16 cellular contexts compared by ENCODE assay signal in the genomic region with DNA sequence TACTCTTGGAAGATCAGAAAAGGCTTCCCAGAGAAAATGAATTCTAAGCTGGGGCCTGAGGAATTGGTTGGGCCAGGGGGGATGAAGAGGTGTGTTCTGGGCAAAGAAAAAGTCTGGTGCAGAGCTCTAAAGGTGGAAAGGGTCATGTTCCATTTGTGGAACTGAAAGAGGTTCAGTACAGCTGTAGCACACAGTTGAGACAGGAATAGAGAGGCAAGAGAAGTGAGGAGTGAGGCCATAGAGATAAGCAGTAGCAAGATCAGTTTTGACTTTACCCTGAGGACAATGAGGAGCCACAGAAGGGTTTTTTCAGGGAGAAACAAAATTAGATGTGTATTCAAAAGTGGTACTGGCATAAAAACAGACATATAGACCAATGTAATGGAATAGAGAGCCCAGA. TPM values are rescaled to one million over a fixed set of nuclear protein-coding genes. Genes with fewer than 3 reads are reported as not detected.
DNase-seq lines count a peak whose midpoint lies in the region; ATAC-seq and TF ChIP-seq lines count a peak whose summit lies in the region.
"Had no signal": no experiment of that assay in that cellular context is flagged by ENCODE, and none has a peak within 500 bp of the region (broad histone marks: within the 10 kb centered on the region; RNA-seq: fewer than 3 reads in every experiment).

No MANE protein-coding gene starts in this region.

- TF ChIP-seq CTCF in natural killer cell (IDR thresholded peaks at IDR 0.05): no peak
- TF ChIP-seq CTCF in CD8-positive, alpha-beta T cell (IDR thresholded peaks at IDR 0.05): no peak

- CTCF ChIA-PET in CD8-positive, alpha-beta T cell (lab: Charles Lee): interaction anchor here (1.3 to 1.7 kb wide), 2 partner anchors 11 to 122 kb away, joined by 4 to 5 read pairs; no protein-coding TSS in a partner anchor

- intact Hi-C loops in natural killer cell (cut with micrococcal nuclease): no loop called here
- intact Hi-C loops in CD8-positive, alpha-beta T cell (cut with DNase I, micrococcal nuclease): no loop called here

- ATAC-seq in GM18498 (IDR thresholded peaks at IDR 0.05; ENCODE audit: unreplicated experiment): peak; percentile 67
- ATAC-seq in GM19397 (IDR thresholded peaks at IDR 0.05; ENCODE audit: unreplicated experiment): peak; percentile 68
- peak; percentile 54 for ATAC-seq in HG02642 (IDR thresholded peaks at IDR 0.05; ENCODE audit: poor library complexity, unreplicated experiment)
- peak; percentile 54 for ATAC-seq in HG03565 (IDR thresholded peaks at IDR 0.05; ENCODE audit: unreplicated experiment)
- no peak for ATAC-seq in natural killer cell
- no peak for ATAC-seq in CD8-positive, alpha-beta T cell
- ATAC-seq: naive thymus-derived CD8-positive, alpha-beta T cell had no signal

- H3K4me1 ChIP-seq in CD8-positive, alpha-beta T cell (ENCODE audit: insufficient read depth, low read length): no peaks in the 10 kb centered on the region
- H3K4me1 ChIP-seq: left ventricle myocardium inferior had no signal

- no peaks in the 10 kb centered on the region for H3K36me3 ChIP-seq in CD8-positive, alpha-beta T cell (ENCODE audit: insufficient read depth, low read length)
- H3K36me3 ChIP-seq: left ventricle myocardium inferior, WERI-Rb-1 had no signal

- no peaks in the 10 kb centered on the region for H3K36me3 Mint-ChIP-seq in natural killer cell
- no peaks in the 10 kb centered on the region for H3K36me3 Mint-ChIP-seq in CD8-positive, alpha-beta T cell
- H3K36me3 Mint-ChIP-seq: naive thymus-derived CD8-positive, alpha-beta T cell had no signal

- POLR2A ChIA-PET in CD8-positive, alpha-beta T cell (lab: Charles Lee): interaction anchor here (0.6 kb wide), 1 partner anchor 324 kb away, joined by 3 read pairs; no protein-coding TSS in a partner anchor

- H3K27me3 Mint-ChIP-seq in natural killer cell (ENCODE audit: low read depth in 2 of 2): no peaks in the 10 kb centered on the region
- H3K27me3 Mint-ChIP-seq in CD8-positive, alpha-beta T cell (ENCODE audit: low read depth): no peaks in the 10 kb centered on the region
- H3K27me3 Mint-ChIP-seq: naive thymus-derived CD8-positive, alpha-beta T cell had no signal

- H3K27ac Mint-ChIP-seq in natural killer cell: no peak overlapping the region
- no peak overlapping the region for H3K27ac Mint-ChIP-seq in CD8-positive, alpha-beta T cell

- DNase-seq in HCEC 1CT (no peak), natural killer cell (no peak), ureter (ENCODE audit: low spot score) (no peak)
- DNase-seq in CD8-positive, alpha-beta T cell: no peak
- DNase-seq: activated CD8-positive, alpha-beta memory T cell treated with anti-CD3 and anti-CD28 coated beads for 24 hours; activated effector memory CD4-positive, alpha-beta T cell treated with Interleukin-2 at 50 U/mL for 16 hours; DMS153; dorsolateral prefrontal cortex; left ventricle myocardium inferior; naive thymus-derived CD8-positive, alpha-beta T cell; NCI-H2029 treated with DMSO at 0.1 percent for 48 hours; WERI-Rb-1 had no signal

- H3K27ac ChIP-seq in CD8-positive, alpha-beta T cell (ENCODE audit: low read depth, low read length): no peak overlapping the region
- H3K27ac ChIP-seq: dorsolateral prefrontal cortex, left ventricle myocardium inferior, WERI-Rb-1 had no signal

- no peaks in the 10 kb centered on the region for H3K9me3 Mint-ChIP-seq in natural killer cell
- H3K9me3 Mint-ChIP-seq in CD8-positive, alpha-beta T cell: no peaks in the 10 kb centered on the region
- H3K9me3 Mint-ChIP-seq: naive thymus-derived CD8-positive, alpha-beta T cell had no signal

- no peak overlapping the region for H3K4me3 ChIP-seq in CD8-positive, alpha-beta T cell (ENCODE audit: low read depth, low read length)
- H3K4me3 ChIP-seq: dorsolateral prefrontal cortex, left ventricle myocardium inferior had no signal

- H3K4me1 Mint-ChIP-seq in natural killer cell: no peaks in the 10 kb centered on the region
- peaks cover 1% of the 10 kb centered on the region for H3K4me1 Mint-ChIP-seq in CD8-positive, alpha-beta T cell (ENCODE audit: low read depth)

- H3K27me3 ChIP-seq in CD8-positive, alpha-beta T cell (ENCODE audit: insufficient read depth, low read length): no peaks in the 10 kb centered on the region
- H3K27me3 ChIP-seq: dorsolateral prefrontal cortex had no signal

- H3K9me3 ChIP-seq in CD8-positive, alpha-beta T cell (ENCODE audit: low read length): no peaks in the 10 kb centered on the region
- H3K9me3 ChIP-seq: left ventricle myocardium inferior had no signal

- no peak overlapping the region for H3K4me3 Mint-ChIP-seq in natural killer cell
- no peak overlapping the region for H3K4me3 Mint-ChIP-seq in CD8-positive, alpha-beta T cell
- H3K4me3 Mint-ChIP-seq: naive thymus-derived CD8-positive, alpha-beta T cell had no signal

RNA-seq across cellular contexts. Expression of a gene that starts 30.3 kb away (rescaled TPM):
- 10 to 100 TPM; 44.0 to 55.6 (median 51.5) TPM for total RNA-seq in natural killer cell
- 34.2 TPM for total RNA-seq in ureter
- total RNA-seq in CD8-positive, alpha-beta T cell: 10 to 100 TPM; 53.0 to 62.5 TPM

RNA-seq across cellular contexts. Expression of a gene that starts 30.6 kb away (rescaled TPM):
- total RNA-seq in natural killer cell: 10 to 100 TPM; 23.2 to 36.8 (median 28.2) TPM
- total RNA-seq in ureter: 11.8 TPM
- total RNA-seq in CD8-positive, alpha-beta T cell: 10 to 100 TPM; 53.8 to 56.5 TPM

RNA-seq across cellular contexts. Expression of a gene that starts 43.9 kb away (rescaled TPM):
- total RNA-seq in natural killer cell: under 1 TPM in 2 of 3 donors, not detected in 1; 0.38 to 0.45 TPM
- 2.3 TPM for total RNA-seq in ureter
- total RNA-seq in CD8-positive, alpha-beta T cell: under 1 TPM; 0.43 to 0.47 TPM
- total RNA-seq: left ventricle myocardium inferior had no signal

Comparison
In these comparisons a context has a peak if more than half of its experiments do, and no peak if none do; other contexts are left out.
1. ATAC-seq: peak in GM18498 (single experiment), GM19397 (single experiment), HG02642 (single experiment) and HG03565 (single experiment); none in natural killer cell (0 of 3) and CD8-positive, alpha-beta T cell (single experiment).